7 cellular contexts compared by ENCODE assay signal in genomic region chr16:81567987-81568748, GRCh38.
A peak's percentile ranks its signal among the peaks of the same experiment; 100 is the strongest.
DNase-seq lines count a peak whose midpoint lies in the region; ATAC-seq lines count a peak whose summit lies in the region.

No MANE protein-coding gene starts in this region.

- peaks cover 5% of the 10 kb centered on the region for H3K36me3 Mint-ChIP-seq in activated T-cell treated with anti-CD3 and anti-CD28 coated beads, Interleukin-2, amount 50 U/mL, for 4 hours (ENCODE audit: insufficient read depth)

- H3K4me1 Mint-ChIP-seq in activated T-cell treated with anti-CD3 and anti-CD28 coated beads, Interleukin-2, amount 50 U/mL, for 4 hours (ENCODE audit: low read depth): peaks cover 31% of the 10 kb centered on the region

- peaks cover 3% of the 10 kb centered on the region for H3K9me3 Mint-ChIP-seq in activated T-cell treated with anti-CD3 and anti-CD28 coated beads, Interleukin-2, amount 50 U/mL, for 4 hours

- no peaks in the 10 kb centered on the region for H3K27me3 Mint-ChIP-seq in activated T-cell treated with anti-CD3 and anti-CD28 coated beads, Interleukin-2, amount 50 U/mL, for 4 hours (ENCODE audit: low read depth)

- ATAC-seq in activated T-cell treated with anti-CD3 and anti-CD28 coated beads, Interleukin-2, amount 50 U/mL, for 4 hours: peak; percentile 93 to 95
- no peak for ATAC-seq in GM21447 (IDR thresholded peaks at IDR 0.05; ENCODE audit: unreplicated experiment)
- ATAC-seq in HG02938 (IDR thresholded peaks at IDR 0.05; ENCODE audit: unreplicated experiment): no peak

- H3K4me3 Mint-ChIP-seq in activated T-cell treated with anti-CD3 and anti-CD28 coated beads, Interleukin-2, amount 50 U/mL, for 4 hours: peak overlapping the region; percentile 48

- DNase-seq in HT-29 (ENCODE audit: low spot score): peak; percentile 49
- no peak for DNase-seq in activated T-cell treated with anti-CD3 and anti-CD28 coated beads, Interleukin-2, amount 50 U/mL, for 4 hours
- peak; percentile 85 for DNase-seq in hepatic stellate cell (ENCODE audit: low spot score)
- DNase-seq in stimulated activated CD8-positive, alpha-beta memory T cell treated with anti-CD3 and anti-CD28 coated beads, Interleukin-15, amount 100 ng/mL, for 48 hours (ENCODE audit: low read depth in 2 of 2): peak; percentile 61 to 71
- DNase-seq in RKO (ENCODE audit: low spot score): no peak

Comparison
In these comparisons a context has a peak if more than half of its experiments do, and no peak if none do; other contexts are left out.
1. DNase-seq: peak in HT-29 (single experiment), hepatic stellate cell (single experiment) and stimulated activated CD8-positive, alpha-beta memory T cell treated with anti-CD3 and anti-CD28 coated beads, Interleukin-15, amount 100 ng/mL, for 48 hours (2 of 2); none in activated T-cell treated with anti-CD3 and anti-CD28 coated beads, Interleukin-2, amount 50 U/mL, for 4 hours (single experiment) and RKO (single experiment).
2. ATAC-seq: peak in activated T-cell treated with anti-CD3 and anti-CD28 coated beads, Interleukin-2, amount 50 U/mL, for 4 hours (2 of 2); none in GM21447 (single experiment) and HG02938 (single experiment).